ENCODE assay signal across 8 cellular contexts in genomic region chr20:32110173-32110704, GRCh38. TPM values are rescaled to one million over a fixed set of nuclear protein-coding genes. Genes with fewer than 3 reads are reported as not detected.
DNase-seq lines count a peak whose midpoint lies in the region; ATAC-seq and TF ChIP-seq lines count a peak whose summit lies in the region.

No MANE protein-coding gene starts in this region.

- ATAC-seq in naive thymus-derived CD4-positive, alpha-beta T cell: no peak
- ATAC-seq in GM21367 (IDR thresholded peaks at IDR 0.05; ENCODE audit: unreplicated experiment) (no peak), HG03432 (IDR thresholded peaks at IDR 0.05; ENCODE audit: unreplicated experiment) (no peak)

- no peak for DNase-seq in Jurkat, Clone E6-1 (ENCODE audit: low read depth, low spot score)
- no peak for DNase-seq in chondrocyte (ENCODE audit: low spot score)
- peak in 2 of 9 donors; percentile 1 to 12 for DNase-seq in naive thymus-derived CD4-positive, alpha-beta T cell
- DNase-seq in NCI-H2107 treated with DMSO at 0.1 percent for 48 hours (lab: John Stamatoyannopoulos, UW; ENCODE audit: unreplicated experiment): no peak
- DNase-seq in NCI-H1436 (lab: John Stamatoyannopoulos, UW): no peak

- peak overlapping the region; percentile 99 for H3K4me3 Mint-ChIP-seq in chondrocyte (ENCODE audit: unreplicated experiment)
- H3K4me3 Mint-ChIP-seq in naive thymus-derived CD4-positive, alpha-beta T cell: peak overlapping the region; percentile 78 to 100 (median 96)

- peak overlapping the region; percentile 100 for H3K27ac Mint-ChIP-seq in chondrocyte (ENCODE audit: unreplicated experiment)
- H3K27ac Mint-ChIP-seq in naive thymus-derived CD4-positive, alpha-beta T cell: peak overlapping the region; percentile 95 to 100 (median 100)

- TF ChIP-seq CTCF in GM12875 (IDR thresholded peaks at IDR 0.05; ENCODE audit: borderline replicate concordance, insufficient read depth, low read depth, low read length): no peak
- no peak for TF ChIP-seq CTCF in chondrocyte (IDR thresholded peaks at IDR 0.05)

- H3K9me3 ChIP-seq in naive thymus-derived CD4-positive, alpha-beta T cell (ENCODE audit: control insufficient read depth in 2 of 3, low read length in 3 of 3): no peaks in the 10 kb centered on the region

- CTCF ChIA-PET in naive thymus-derived CD4-positive, alpha-beta T cell (lab: Charles Lee): no interaction called here

- intact Hi-C loops in naive thymus-derived CD4-positive, alpha-beta T cell (cut with micrococcal nuclease): no loop called here

- peaks cover 11% of the 10 kb centered on the region in 2 donors for H3K4me1 ChIP-seq in naive thymus-derived CD4-positive, alpha-beta T cell (ENCODE audit: control insufficient read depth in 2 of 2, insufficient read depth in 2 of 2, low read length in 2 of 2)

- no peaks in the 10 kb centered on the region for H3K27me3 ChIP-seq in naive thymus-derived CD4-positive, alpha-beta T cell (ENCODE audit: control insufficient read depth in 2 of 2, insufficient read depth in 2 of 2, low read length in 2 of 2)

- no peaks in the 10 kb centered on the region for H3K27me3 Mint-ChIP-seq in chondrocyte (ENCODE audit: low read depth)
- H3K27me3 Mint-ChIP-seq in naive thymus-derived CD4-positive, alpha-beta T cell: no peaks in the 10 kb centered on the region

- peaks cover 6% of the 10 kb centered on the region for H3K36me3 Mint-ChIP-seq in chondrocyte (ENCODE audit: low read depth)
- H3K36me3 Mint-ChIP-seq in naive thymus-derived CD4-positive, alpha-beta T cell: peaks cover 3 to 5% (median 4%) of the 10 kb centered on the region in 5 donors

- no peaks in the 10 kb centered on the region for H3K9me3 Mint-ChIP-seq in chondrocyte (ENCODE audit: low read depth)
- no peaks in the 10 kb centered on the region for H3K9me3 Mint-ChIP-seq in naive thymus-derived CD4-positive, alpha-beta T cell

- peaks cover 0 to 13% (median 0%) of the 10 kb centered on the region in 3 experiments for H3K36me3 ChIP-seq in naive thymus-derived CD4-positive, alpha-beta T cell (ENCODE audit: control insufficient read depth in 2 of 3, insufficient read depth in 3 of 3, low read length in 3 of 3)

- H3K4me1 Mint-ChIP-seq in chondrocyte (ENCODE audit: low read depth): peaks cover 37% of the 10 kb centered on the region
- peaks cover 30 to 51% (median 46%) of the 10 kb centered on the region in 7 donors for H3K4me1 Mint-ChIP-seq in naive thymus-derived CD4-positive, alpha-beta T cell

- POLR2A ChIA-PET in naive thymus-derived CD4-positive, alpha-beta T cell (lab: Charles Lee): interaction anchor here (1.0 kb wide), 1 partner anchor 9 kb away, joined by 3 read pairs; no protein-coding TSS in a partner anchor

- peak overlapping the region; percentile 94 for H3K27ac ChIP-seq in naive thymus-derived CD4-positive, alpha-beta T cell (ENCODE audit: low read depth, low read length)

- H3K4me3 ChIP-seq in GM12875 (ENCODE audit: low read depth, low read length): peak overlapping the region; percentile 63
- peak overlapping the region; percentile 97 for H3K4me3 ChIP-seq in Jurkat, Clone E6-1 (ENCODE audit: low read length)
- peak overlapping the region; percentile 92 for H3K4me3 ChIP-seq in naive thymus-derived CD4-positive, alpha-beta T cell (ENCODE audit: low read length)

RNA-seq across cellular contexts. Expression of gene TM9SF4, which starts 0.7 kb away (rescaled TPM):
- polyA plus RNA-seq in Jurkat, Clone E6-1 (2012; ENCODE audit: insufficient read depth, insufficient read length): 24.2 TPM
- total RNA-seq in chondrocyte: 64.8 to 87.9 TPM (median 83.7 TPM) in 3 replicates
- 10 to 100 TPM; 35.2 to 61.0 (median 41.5) TPM for total RNA-seq in naive thymus-derived CD4-positive, alpha-beta T cell
- polyA plus RNA-seq in naive thymus-derived CD4-positive, alpha-beta T cell: 10 to 100 TPM; 31.2 to 48.0 TPM

RNA-seq across cellular contexts. Expression of gene HCK, which starts 58.2 kb away (rescaled TPM):
- polyA plus RNA-seq in Jurkat, Clone E6-1 (2012; ENCODE audit: insufficient read depth, insufficient read length): 8.9 TPM
- not detected in 3 replicates for total RNA-seq in chondrocyte
- 100 to 1,000 TPM in 1 of 5 experiments, 10 to 100 TPM in 1, 1 to 10 TPM in 2, under 1 TPM in 1; 0.51 to 129 (median 1.9) TPM for total RNA-seq in naive thymus-derived CD4-positive, alpha-beta T cell
- under 1 TPM; 0.09 to 0.46 TPM for polyA plus RNA-seq in naive thymus-derived CD4-positive, alpha-beta T cell
